Comparison of ENCODE assay signal across 8 cellular contexts in genomic region chr10:17025444-17026295, GRCh38.
DNase-seq lines count a peak whose midpoint lies in the region; ATAC-seq and TF ChIP-seq lines count a peak whose summit lies in the region.

No MANE protein-coding gene starts in this region.

- H3K27me3 ChIP-seq in HCT116 (ENCODE audit: insufficient read depth, low read length): no peaks in the 10 kb centered on the region
- H3K27me3 ChIP-seq in mammary epithelial cell (ENCODE audit: insufficient read depth, low read length): no peaks in the 10 kb centered on the region

- peak; percentile 21 for DNase-seq in HCT116 (ENCODE audit: low read depth, low spot score)
- DNase-seq in activated B cell treated with CpG ODN at 0.5 μM for 24 hours: no peak
- DNase-seq in mammary epithelial cell: peak; percentile 98
- no peak for DNase-seq in memory B cell (ENCODE audit: low spot score in 2 of 2)
- peak; percentile 19 to 36 for DNase-seq in stimulated activated CD8-positive, alpha-beta memory T cell treated with anti-CD3 and anti-CD28 coated beads, Interleukin-2, amount 100 ng/mL, for 1 hour (ENCODE audit: low read depth in 2 of 2)
- no peak for DNase-seq in NCI-H2029 (lab: John Stamatoyannopoulos, UW)
- no peak for DNase-seq in NCI-H1092 treated with DMSO at 0.1 percent for 48 hours (lab: John Stamatoyannopoulos, UW)

- no peaks in the 10 kb centered on the region for H4K20me1 ChIP-seq in HCT116 (ENCODE audit: insufficient read depth)
- H4K20me1 ChIP-seq in mammary epithelial cell (ENCODE audit: insufficient read depth, low read length): no peaks in the 10 kb centered on the region

- peaks cover 28 to 53% of the 10 kb centered on the region in 2 experiments; a peak in 3 of 4 replicates for H3K4me1 ChIP-seq in HCT116 (ENCODE audit: control insufficient read depth in 1 of 2, insufficient read depth in 2 of 2, low read length in 2 of 2)
- H3K4me1 ChIP-seq in mammary epithelial cell (ENCODE audit: insufficient read depth, low read length): peaks cover 50% of the 10 kb centered on the region

- in situ Hi-C loops in mammary epithelial cell (cut with MboI; ENCODE audit: low sequenced_read_pairs in 2 of 2): no loop called here

- no peaks in the 10 kb centered on the region for H3K9me2 ChIP-seq in HCT116 (ENCODE audit: insufficient read depth)

- 46% methylated on average over 7 of the region's 7 CpGs for WGBS in mammary epithelial cell (ENCODE audit: low coverage, missing lambda C conversion rate)

- H3K27me3 Mint-ChIP-seq in activated B cell treated with CpG ODN at 0.5 μM for 24 hours (peaks cover 2% of the 10 kb centered on the region), memory B cell (peaks cover 5% of the 10 kb centered on the region)

- H2AFZ ChIP-seq in HCT116 (ENCODE audit: low read depth, low read length, poor library complexity, severe bottlenecking): peak overlapping the region; percentile 4
- peak overlapping the region; percentile 63 for H2AFZ ChIP-seq in mammary epithelial cell (ENCODE audit: low read depth, low read length)

- CTCF ChIA-PET in HCT116 (lab: Charles Lee): no interaction called here
- CTCF ChIA-PET in activated B cell treated with CpG ODN at 0.5 μM for 24 hours (lab: Charles Lee): no interaction called here
- CTCF ChIA-PET in mammary epithelial cell (lab: Charles Lee; ENCODE audit: low non-redundant PET): no interaction called here

- POLR2A ChIA-PET in HCT116 (lab: Charles Lee) (interaction anchor here (1.5 kb wide), 1 partner anchor 134 kb away, joined by 3 read pairs; no protein-coding TSS in a partner anchor), activated B cell treated with CpG ODN at 0.5 μM for 24 hours (lab: Charles Lee) (no interaction called here)

- H3K27ac ChIP-seq in HCT116 (ENCODE audit: low read depth, low read length) (no peak overlapping the region), mammary epithelial cell (ENCODE audit: insufficient read depth, low read depth, low read length) (peak overlapping the region; percentile 89)

- H3K4me2 ChIP-seq in HCT116 (ENCODE audit: low read length) (no peak overlapping the region), mammary epithelial cell (ENCODE audit: insufficient read depth, low read depth, low read length) (peak overlapping the region; percentile 11)

- peak overlapping the region; percentile 67 for H3K27ac Mint-ChIP-seq in activated B cell treated with CpG ODN at 0.5 μM for 24 hours
- no peak overlapping the region for H3K27ac Mint-ChIP-seq in memory B cell

- no peak overlapping the region for H3K4me3 ChIP-seq in HCT116 (replicated peaks in 1 of 2; ENCODE audit: low read depth in 1 of 2, low read length in 2 of 2)
- H3K4me3 ChIP-seq in mammary epithelial cell (replicated peaks in 1 of 3; ENCODE audit: insufficient read depth in 1 of 3, low read depth in 2 of 3, low read length in 3 of 3): no peak overlapping the region

- H3K9ac ChIP-seq in HCT116 (ENCODE audit: low read length) (no peak overlapping the region), mammary epithelial cell (ENCODE audit: insufficient read depth, low read length) (peak overlapping the region; percentile 22)

- dilution Hi-C loops in mammary epithelial cell (cut with HindIII; ENCODE audit: low sequenced_read_pairs): no loop called here

- RAD21 ChIA-PET in HCT116 (lab: Charles Lee; ENCODE audit: low non-redundant PET in 1 of 2, low total read pairs in 2 of 2, uncharacterized antibody in 2 of 2, unreplicated experiment in 2 of 2): no interaction called here

- no peak for TF ChIP-seq RAD21 in HCT116 (IDR thresholded peaks at IDR 0.05; ENCODE audit: low read depth)

- H3K79me2 ChIP-seq in HCT116 (ENCODE audit: insufficient read depth, low read length): no peaks in the 10 kb centered on the region
- H3K79me2 ChIP-seq in mammary epithelial cell (ENCODE audit: insufficient read depth, low read length): no peaks in the 10 kb centered on the region

- ATAC-seq in HCT116 (no peak), activated B cell treated with CpG ODN at 0.5 μM for 24 hours (ENCODE audit: low read depth) (no peak), memory B cell (ENCODE audit: low read depth) (peak; percentile 26), GM19452 (IDR thresholded peaks at IDR 0.05; ENCODE audit: unreplicated experiment) (no peak)

- no peaks in the 10 kb centered on the region for H3K9me3 Mint-ChIP-seq in activated B cell treated with CpG ODN at 0.5 μM for 24 hours
- H3K9me3 Mint-ChIP-seq in memory B cell: no peaks in the 10 kb centered on the region

- TF ChIP-seq CTCF in HCT116 (IDR thresholded peaks at IDR 0.05 in 2 of 3, conservative IDR thresholded peaks at IDR 0.05 in 1 of 3; ENCODE audit: borderline replicate concordance in 1 of 3, insufficient read depth in 1 of 3, low read depth in 2 of 3, low read length in 2 of 3) (no peak), activated B cell treated with CpG ODN at 0.5 μM for 24 hours (IDR thresholded peaks at IDR 0.05) (no peak), mammary epithelial cell (conservative IDR thresholded peaks at IDR 0.05 in 1 of 2, IDR thresholded peaks at IDR 0.05 in 1 of 2; ENCODE audit: extremely low read depth in 1 of 2, insufficient read depth in 1 of 2, low read depth in 1 of 2, low read length in 2 of 2) (no peak)

- no peaks in the 10 kb centered on the region for H3K36me3 Mint-ChIP-seq in activated B cell treated with CpG ODN at 0.5 μM for 24 hours (ENCODE audit: low read depth)
- H3K36me3 Mint-ChIP-seq in memory B cell: peaks cover 3% of the 10 kb centered on the region

- H3K4me1 Mint-ChIP-seq in activated B cell treated with CpG ODN at 0.5 μM for 24 hours (peaks cover 44% of the 10 kb centered on the region), memory B cell (peaks cover 17% of the 10 kb centered on the region)

- intact Hi-C loops in HCT116 (cut with micrococcal nuclease) (no loop called here), activated B cell treated with CpG ODN at 0.5 μM for 24 hours (cut with micrococcal nuclease) (loop anchor here (5.0 kb wide), 1 partner anchor 133 kb away; no protein-coding TSS in a partner anchor), mammary epithelial cell (cut with micrococcal nuclease) (loop anchor here (5.0 kb wide), 2 partner anchors 52 to 133 kb away; no protein-coding TSS in a partner anchor)

- no peak for TF ChIP-seq POLR2A in HCT116 (IDR thresholded peaks at IDR 0.05; ENCODE audit: borderline replicate concordance, extremely low read depth, insufficient read depth, insufficient read length)

- H3K9me3 ChIP-seq in HCT116 (ENCODE audit: control insufficient read depth in 1 of 2, insufficient read depth in 1 of 2, low read depth in 1 of 2, low read length in 2 of 2): no peaks in the 10 kb centered on the region
- H3K9me3 ChIP-seq in mammary epithelial cell (replicated peaks; ENCODE audit: insufficient read depth, low read length): no peaks in the 10 kb centered on the region

- H3K36me3 ChIP-seq in HCT116 (ENCODE audit: control insufficient read depth in 1 of 2, insufficient read depth in 2 of 2, low read length in 2 of 2): no peaks in the 10 kb centered on the region
- no peaks in the 10 kb centered on the region for H3K36me3 ChIP-seq in mammary epithelial cell (ENCODE audit: insufficient read depth, low read length)

- no TSS peak for BruUV-seq in HCT116 (replicated peaks; lab: Mats Ljungman, UMichigan)
- BruUV-seq in mammary epithelial cell (replicated peaks; lab: Mats Ljungman, UMichigan): no TSS peak

- H3K4me3 Mint-ChIP-seq in activated B cell treated with CpG ODN at 0.5 μM for 24 hours: no peak overlapping the region
- no peak overlapping the region for H3K4me3 Mint-ChIP-seq in memory B cell

TF ChIP-seq in HCT116, 20 proteins besides CTCF, POLR2A, EP300 and RAD21 (continues in another document):
- TF ChIP-seq SP1 (IDR thresholded peaks at IDR 0.05; ENCODE audit: low read depth) (no peak), FOSL1 (IDR thresholded peaks at IDR 0.05; ENCODE audit: low read depth) (no peak), ZNF274 (IDR thresholded peaks at IDR 0.05; ENCODE audit: low read depth, low read length) (no peak), TCF7L2 (IDR thresholded peaks at IDR 0.05; ENCODE audit: borderline replicate concordance, extremely low read depth, insufficient read depth, insufficient read length) (no peak), JUND (IDR thresholded peaks at IDR 0.05) (no peak), CBX3 (IDR thresholded peaks at IDR 0.05; ENCODE audit: low read depth) (no peak), ELF1 (IDR thresholded peaks at IDR 0.05; ENCODE audit: borderline replicate concordance, low read depth) (no peak), EZH2 (IDR thresholded peaks at IDR 0.05) (no peak), YY1 (IDR thresholded peaks at IDR 0.05; ENCODE audit: extremely low read depth, insufficient replicate concordance, low read depth, low read length) (no peak), SRF (IDR thresholded peaks at IDR 0.05; ENCODE audit: low read depth) (no peak)
- TF ChIP-seq, protein P1, sequence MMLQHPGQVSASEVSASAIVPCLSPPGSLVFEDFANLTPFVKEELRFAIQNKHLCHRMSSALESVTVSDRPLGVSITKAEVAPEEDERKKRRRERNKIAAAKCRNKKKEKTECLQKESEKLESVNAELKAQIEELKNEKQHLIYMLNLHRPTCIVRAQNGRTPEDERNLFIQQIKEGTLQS (IDR thresholded peaks at IDR 0.05): no peak
- TF ChIP-seq, protein P2, sequence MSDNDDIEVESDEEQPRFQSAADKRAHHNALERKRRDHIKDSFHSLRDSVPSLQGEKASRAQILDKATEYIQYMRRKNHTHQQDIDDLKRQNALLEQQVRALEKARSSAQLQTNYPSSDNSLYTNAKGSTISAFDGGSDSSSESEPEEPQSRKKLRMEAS (IDR thresholded peaks at IDR 0.05): no peak

Comparison
In these comparisons a context has a peak if more than half of its experiments do, and no peak if none do; other contexts are left out.
1. DNase-seq: peak in HCT116 (single experiment), mammary epithelial cell (single experiment) and stimulated activated CD8-positive, alpha-beta memory T cell treated with anti-CD3 and anti-CD28 coated beads, Interleukin-2, amount 100 ng/mL, for 1 hour (2 of 2); none in activated B cell treated with CpG ODN at 0.5 μM for 24 hours (single experiment), memory B cell (0 of 2), NCI-H2029 (single experiment) and NCI-H1092 treated with DMSO at 0.1 percent for 48 hours (single experiment).